Comparison of ENCODE assay signal across 12 cellular contexts in the genomic region with DNA sequence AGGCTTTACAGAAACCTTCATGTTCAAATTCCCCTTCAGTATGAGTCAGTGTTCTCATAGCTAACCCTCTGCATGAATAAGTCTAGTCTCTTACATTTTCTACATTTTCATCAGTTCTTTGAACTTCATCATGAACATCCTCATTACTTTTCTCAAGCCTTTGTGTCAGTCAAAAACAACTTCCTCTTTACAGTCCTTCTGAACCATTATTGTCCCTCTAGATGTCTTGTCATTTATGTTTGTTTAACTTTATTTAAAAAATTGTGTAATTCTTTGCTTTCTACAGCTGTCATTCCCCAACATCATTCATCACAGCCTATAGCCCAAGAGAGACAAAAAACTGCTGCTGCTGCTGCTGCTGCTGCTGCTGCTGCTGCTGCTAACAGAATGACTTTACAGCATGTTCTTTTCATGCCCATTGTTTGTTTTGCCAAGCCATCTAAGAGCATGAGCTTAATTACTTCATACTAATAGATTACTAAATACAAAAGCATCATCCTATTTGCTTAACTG.
DNase-seq lines count a peak whose midpoint lies in the region; ATAC-seq lines count a peak whose summit lies in the region.
"Had no signal": no experiment of that assay in that cellular context is flagged by ENCODE, and none has a peak within 500 bp of the region (broad histone marks: within the 10 kb centered on the region; RNA-seq: fewer than 3 reads in every experiment).

No MANE protein-coding gene starts in this region.

- no peak overlapping the region for H3K9ac ChIP-seq in adipocyte (ENCODE audit: low read length)

- H3K27me3 ChIP-seq in adipocyte (replicated peaks; ENCODE audit: control insufficient read depth, insufficient read depth, low read length), result no peaks in the 10 kb centered on the region

- H3K9me3 ChIP-seq in adipocyte (ENCODE audit: control insufficient read depth, low read length), result no peaks in the 10 kb centered on the region

- peaks cover 17% of the 10 kb centered on the region for H3K4me1 ChIP-seq in adipocyte (ENCODE audit: control insufficient read depth, insufficient read depth, low read length)

- DNase-seq in DMS153 treated with DMSO at 0.1 percent for 48 hours (lab: John Stamatoyannopoulos, UW; ENCODE audit: unreplicated experiment) (peak; percentile 52), LHCN-M2 (ENCODE audit: low read depth) (peak; percentile 72), adipocyte (ENCODE audit: low read depth) (peak; percentile 64), kidney tubule cell (ENCODE audit: low spot score) (peak; percentile 50), hippocampal formation (lab: John Stamatoyannopoulos, UW) (no peak), LoVo (ENCODE audit: low spot score) (no peak), H4 (ENCODE audit: low spot score) (no peak)
- DNase-seq: activated CD8-positive, alpha-beta T cell treated with anti-CD3 and anti-CD28 coated beads, Interleukin-2, amount 10 ng/mL, durations not matched to agents 7 days and 5 days; activated naive CD8-positive, alpha-beta T cell treated with anti-CD3 and anti-CD28 coated beads, Interleukin-2, amount 10 ng/mL, durations not matched to agents 7 days and 5 days; effector memory CD8-positive, alpha-beta T cell had no signal

- H3K36me3 ChIP-seq in adipocyte (ENCODE audit: control insufficient read depth, insufficient read depth, low read length, severe bottlenecking), result no peaks in the 10 kb centered on the region

- no peak for ATAC-seq in HG02981 (IDR thresholded peaks at IDR 0.05; ENCODE audit: unreplicated experiment)
- ATAC-seq: activated CD8-positive, alpha-beta T cell treated with anti-CD3 and anti-CD28 coated beads, Interleukin-2, amount 10 ng/mL, durations not matched to agents 7 days and 5 days; effector memory CD8-positive, alpha-beta T cell; HepG2 had no signal

- H3K4me3 ChIP-seq in adipocyte (ENCODE audit: low read length), result no peak overlapping the region

Comparison
In these comparisons a context has a peak if more than half of its experiments do, and no peak if none do; other contexts are left out.
1. DNase-seq: peak in DMS153 treated with DMSO at 0.1 percent for 48 hours (single experiment), LHCN-M2 (single experiment), adipocyte (single experiment) and kidney tubule cell (single experiment); none in hippocampal formation (0 of 2), LoVo (single experiment) and H4 (single experiment).